Comparison of ENCODE assay signal across 33 cellular contexts in the genomic region with DNA sequence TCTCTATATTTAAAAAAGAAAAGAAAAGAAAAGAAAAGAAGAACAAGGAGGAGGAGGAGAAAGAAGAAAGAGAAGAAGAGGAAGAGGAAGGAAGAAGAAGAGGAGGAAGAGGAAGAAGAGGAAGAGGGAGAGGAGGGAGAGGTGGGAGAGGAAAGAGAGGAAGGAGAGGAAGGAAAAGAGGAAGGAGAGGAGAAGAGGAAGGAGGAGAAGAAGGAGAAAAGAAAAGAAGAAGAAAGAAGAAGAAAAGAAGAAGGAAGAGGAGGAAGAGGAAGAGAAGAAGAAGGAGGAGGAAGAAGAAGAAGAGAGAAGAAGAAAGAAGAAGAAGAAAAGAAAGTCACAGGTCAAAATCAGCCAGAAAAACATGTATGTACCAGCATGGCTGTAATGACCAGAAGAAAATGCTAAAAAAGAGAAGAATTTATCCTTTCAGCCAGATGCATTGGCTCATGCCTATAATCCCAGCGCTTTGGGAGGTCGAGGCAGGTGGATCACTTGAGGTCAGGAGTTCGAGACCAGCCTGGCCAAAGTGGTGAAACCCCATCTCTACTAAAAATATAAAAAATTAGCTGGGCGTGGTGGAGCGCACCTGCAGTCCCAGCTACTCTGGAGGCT.
"Had no signal": no experiment of that assay in that cellular context is flagged by ENCODE, and none has a peak within 500 bp of the region (broad histone marks: within the 10 kb centered on the region; RNA-seq: fewer than 3 reads in every experiment).

No MANE protein-coding gene starts in this region.

- H3K4me3 ChIP-seq: ascending aorta, cardiac muscle cell, Peyer's patch, SJSA1 had no signal

- DNase-seq: activated CD4-positive, alpha-beta memory T cell treated with anti-CD3 and anti-CD28 coated beads, Interleukin-2, amount 10 ng/mL, durations not matched to agents 7 days and 5 days; activated CD4-positive, alpha-beta T cell treated with anti-CD3 and anti-CD28 coated beads for 1 hour; activated CD4-positive, alpha-beta T cell treated with anti-CD3 and anti-CD28 coated beads for 48 hours; activated CD4-positive, CD25-positive, alpha-beta regulatory T cell; activated CD8-positive, alpha-beta memory T cell treated with anti-CD3 and anti-CD28 coated beads for 24 hours; activated CD8-positive, alpha-beta memory T cell treated with anti-CD3 and anti-CD28 coated beads, Interleukin-2, amount 10 ng/mL, durations not matched to agents 7 days and 5 days; activated CD8-positive, alpha-beta memory T cell treated with anti-CD3 and anti-CD28 coated beads, Interleukin-2, amount 50 U/mL, for 48 hours; activated effector memory CD4-positive, alpha-beta T cell treated with Interleukin-2 at 50 U/mL for 16 hours; activated naive CD4-positive, alpha-beta T cell treated with anti-CD3 and anti-CD28 coated beads, Interleukin-2, amount 50 U/mL, for 16 hours; activated naive CD8-positive, alpha-beta T cell treated with anti-CD3 and anti-CD28 coated beads, Interleukin-2, amount 10 ng/mL, durations not matched to agents 7 days and 5 days; activated T-cell treated with anti-CD3 and anti-CD28 coated beads, Interleukin-2, amount 50 U/mL, for 48 hours; amygdala; NCI-H1048; NCI-H1105 treated with DMSO at 0.1 percent for 48 hours; NCI-H1436; NCI-H1694; NCI-H1930; NCI-H2081 treated with DMSO at 0.1 percent for 48 hours; NCI-H226; NCI-H524 treated with DMSO at 0.1 percent for 48 hours; NK-92 treated with Interleukin-12 subunit alpha and Interleukin-12 subunit beta, amount 100 ng/mL, for 24 hours; PC-3; Peyer's patch; RPMI8226; SHP77 treated with DMSO at 0.1 percent for 48 hours; SK-N-SH; T-cell; T-helper 2 cell; T-helper 9 cell had no signal

- H3K36me3 Mint-ChIP-seq: activated CD8-positive, alpha-beta memory T cell treated with anti-CD3 and anti-CD28 coated beads, Interleukin-2, amount 10 ng/mL, durations not matched to agents 7 days and 5 days; activated naive CD8-positive, alpha-beta T cell treated with anti-CD3 and anti-CD28 coated beads, Interleukin-2, amount 10 ng/mL, durations not matched to agents 7 days and 5 days; T-cell had no signal

- ATAC-seq: activated CD8-positive, alpha-beta memory T cell treated with anti-CD3 and anti-CD28 coated beads, Interleukin-2, amount 10 ng/mL, durations not matched to agents 7 days and 5 days; PC-3; T-cell had no signal

- H3K36me3 ChIP-seq: ascending aorta, cardiac muscle cell, Peyer's patch, SJSA1 had no signal

- H3K27ac ChIP-seq: ascending aorta, cardiac muscle cell, Peyer's patch, SJSA1, VCaP had no signal

- H3K9me3 ChIP-seq: ascending aorta, Peyer's patch, SJSA1, SK-N-SH had no signal

- H3K4me3 Mint-ChIP-seq: activated CD4-positive, alpha-beta memory T cell treated with anti-CD3 and anti-CD28 coated beads, Interleukin-2, amount 10 ng/mL, durations not matched to agents 7 days and 5 days; activated CD8-positive, alpha-beta memory T cell treated with anti-CD3 and anti-CD28 coated beads, Interleukin-2, amount 10 ng/mL, durations not matched to agents 7 days and 5 days; activated naive CD8-positive, alpha-beta T cell treated with anti-CD3 and anti-CD28 coated beads, Interleukin-2, amount 10 ng/mL, durations not matched to agents 7 days and 5 days; T-cell had no signal

- H3K9me3 Mint-ChIP-seq: activated CD4-positive, alpha-beta memory T cell treated with anti-CD3 and anti-CD28 coated beads, Interleukin-2, amount 10 ng/mL, durations not matched to agents 7 days and 5 days; activated naive CD8-positive, alpha-beta T cell treated with anti-CD3 and anti-CD28 coated beads, Interleukin-2, amount 10 ng/mL, durations not matched to agents 7 days and 5 days; T-cell had no signal

- H3K27me3 Mint-ChIP-seq: activated CD4-positive, alpha-beta memory T cell treated with anti-CD3 and anti-CD28 coated beads, Interleukin-2, amount 10 ng/mL, durations not matched to agents 7 days and 5 days; activated CD8-positive, alpha-beta memory T cell treated with anti-CD3 and anti-CD28 coated beads, Interleukin-2, amount 10 ng/mL, durations not matched to agents 7 days and 5 days; T-cell had no signal

- H3K27me3 ChIP-seq: ascending aorta, cardiac muscle cell, Peyer's patch, SJSA1 had no signal

- H3K27ac Mint-ChIP-seq: activated CD4-positive, alpha-beta memory T cell treated with anti-CD3 and anti-CD28 coated beads, Interleukin-2, amount 10 ng/mL, durations not matched to agents 7 days and 5 days; activated CD8-positive, alpha-beta memory T cell treated with anti-CD3 and anti-CD28 coated beads, Interleukin-2, amount 10 ng/mL, durations not matched to agents 7 days and 5 days; activated naive CD8-positive, alpha-beta T cell treated with anti-CD3 and anti-CD28 coated beads, Interleukin-2, amount 10 ng/mL, durations not matched to agents 7 days and 5 days; T-cell had no signal
